In genomic region chr9:74777136-74777879, GRCh38 we compare ENCODE assay signal across 8 cellular contexts.
DNase-seq lines count a peak whose midpoint lies in the region; ATAC-seq and TF ChIP-seq lines count a peak whose summit lies in the region.

No MANE protein-coding gene starts in this region.

- no peak for TF ChIP-seq POLR2A in tibial nerve (IDR thresholded peaks at IDR 0.05)

- H3K4me2 ChIP-seq in osteoblast (ENCODE audit: insufficient read depth, low read length) = no peak overlapping the region

- H3K4me1 ChIP-seq in osteoblast (ENCODE audit: insufficient read depth, low read length) (no peaks in the 10 kb centered on the region), tibial nerve (peaks cover 0 to 14% (median 0%) of the 10 kb centered on the region in 4 donors)

- H3K9me3 ChIP-seq in osteoblast (ENCODE audit: low read depth, low read length) = no peaks in the 10 kb centered on the region
- no peaks in the 10 kb centered on the region for H3K9me3 ChIP-seq in tibial nerve

- H2AFZ ChIP-seq in osteoblast (ENCODE audit: low read length) = peak overlapping the region; percentile 58

- H3K36me3 ChIP-seq in osteoblast (ENCODE audit: insufficient read depth, low read length) (no peaks in the 10 kb centered on the region), tibial nerve (no peaks in the 10 kb centered on the region)

- peak; percentile 79 for TF ChIP-seq CTCF in GM13977 (IDR thresholded peaks at IDR 0.05; ENCODE audit: extremely low read depth, insufficient read depth, missing control alignments)
- peak; percentile 79 for TF ChIP-seq CTCF in fibroblast of the aortic adventitia (IDR thresholded peaks at IDR 0.05; ENCODE audit: insufficient read depth, low read length)
- TF ChIP-seq CTCF in osteoblast (IDR thresholded peaks at IDR 0.05; ENCODE audit: extremely low read depth, low read depth, low read length) = peak; percentile 83
- TF ChIP-seq CTCF in tibial nerve (IDR thresholded peaks at IDR 0.05) = peak; percentile 52 to 76 (median 65)

- 26 to 34% methylated on average over 8 of the region's 8 CpGs for WGBS in tibial nerve, 2 donors

- H3K79me2 ChIP-seq in osteoblast (ENCODE audit: insufficient read depth, low read length) = no peaks in the 10 kb centered on the region

- H3K4me3 ChIP-seq in fibroblast of the aortic adventitia (ENCODE audit: low read depth, low read length) (no peak overlapping the region), osteoblast (ENCODE audit: insufficient read depth, low read length) (no peak overlapping the region), tibial nerve (no peak overlapping the region)

- peak; percentile 46 for DNase-seq in ACHN
- DNase-seq in GM13977 (ENCODE audit: low spot score) = peak; percentile 49
- peak; percentile 80 for DNase-seq in OCI-M1 (lab: John Stamatoyannopoulos, UW)
- peak; percentile 27 for DNase-seq in activated T-helper 1 cell treated with Interleukin-2 at 50 U/mL for 16 hours (ENCODE audit: low read depth)
- DNase-seq in fibroblast of the aortic adventitia (ENCODE audit: low read depth) = peak; percentile 73
- no peak for DNase-seq in osteoblast (ENCODE audit: insufficient read length, low spot score, missing footprints)
- peak; percentile 52 to 81 for DNase-seq in tibial nerve (ENCODE audit: low spot score in 2 of 2)

- no peaks in the 10 kb centered on the region for H4K20me1 ChIP-seq in osteoblast (ENCODE audit: insufficient read depth, low read length)

- H3K27me3 ChIP-seq in osteoblast (ENCODE audit: insufficient read depth, low read length) (no peaks in the 10 kb centered on the region), tibial nerve (no peaks in the 10 kb centered on the region)

- H3K27ac ChIP-seq in osteoblast (ENCODE audit: low read depth, low read length) (no peak overlapping the region), tibial nerve (peak overlapping the region in 1 of 4 donors; percentile 25)

- peak; percentile 62 for ATAC-seq in HG03159 (IDR thresholded peaks at IDR 0.05; ENCODE audit: unreplicated experiment)

- TF ChIP-seq EP300 in tibial nerve (IDR thresholded peaks at IDR 0.05) = no peak

- in situ Hi-C loops in ACHN (cut with HindIII; ENCODE audit: low pct_ligation_motif_present, low pct_unique_long_range_greater_than_20kb, low sequenced_read_pairs) (no loop called here), GM13977 (cut with MboI; ENCODE audit: low pct_unique_long_range_greater_than_20kb, low sequenced_read_pairs, unreplicated experiment) (no loop called here)
